ENCODE assay signal across 3 cellular contexts in the genomic region with DNA sequence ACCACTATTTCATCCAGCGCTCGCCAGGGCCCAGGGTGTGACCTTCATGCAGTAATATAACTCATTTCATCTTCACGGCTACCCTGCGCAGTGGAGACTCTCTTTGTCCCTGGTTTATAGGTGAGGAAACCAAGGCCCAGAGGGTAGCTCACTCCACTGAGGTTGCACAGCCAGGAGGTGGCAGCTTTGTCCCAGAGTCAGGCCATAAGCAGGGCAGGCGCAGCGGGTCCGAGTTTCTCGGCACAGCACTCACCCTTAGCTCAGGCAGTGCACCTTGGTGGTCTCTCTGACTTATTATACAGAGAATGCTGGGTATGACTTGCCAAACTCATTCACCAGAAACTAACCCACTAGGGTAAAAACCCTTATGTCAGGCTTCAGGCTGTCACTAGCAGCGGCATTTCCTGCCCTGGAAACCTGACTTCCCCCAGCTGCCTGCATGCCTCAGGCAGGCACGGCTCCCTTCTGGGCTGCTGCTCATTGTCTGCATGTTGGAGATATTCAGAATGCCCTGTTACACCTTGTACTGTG.
TF ChIP-seq lines count a peak whose summit lies in the region.

No MANE protein-coding gene starts in this region.

TF ChIP-seq in A549, 52 proteins besides CTCF, POLR2A, EP300 and RAD21:
- no peak for TF ChIP-seq TP53 (CRISPR knock-in tag; IDR thresholded peaks at IDR 0.05)
- no peak for TF ChIP-seq KDM1A (IDR thresholded peaks at IDR 0.05; ENCODE audit: low read depth)
- TF ChIP-seq HOXB5 (CRISPR knock-in tag; IDR thresholded peaks at IDR 0.05), result no peak
- no peak for TF ChIP-seq CBX8 (IDR thresholded peaks at IDR 0.05)
- TF ChIP-seq KDM5A (IDR thresholded peaks at IDR 0.05), result no peak
- TF ChIP-seq ESRRA (IDR thresholded peaks at IDR 0.05; ENCODE audit: borderline replicate concordance, low read length), result no peak
- TF ChIP-seq HEYL (CRISPR knock-in tag; IDR thresholded peaks at IDR 0.05), result no peak
- TF ChIP-seq ZNF302 (CRISPR knock-in tag; IDR thresholded peaks at IDR 0.05), result no peak
- TF ChIP-seq RNF2 (IDR thresholded peaks at IDR 0.05; ENCODE audit: borderline replicate concordance, low read depth), result no peak
- no peak for TF ChIP-seq CHD2 (IDR thresholded peaks at IDR 0.05; ENCODE audit: low read length, partially characterized antibody)
- no peak for TF ChIP-seq CEBPB (IDR thresholded peaks at IDR 0.05)
- no peak for TF ChIP-seq RCOR1 (IDR thresholded peaks at IDR 0.05; ENCODE audit: low read depth, low read length)
- no peak for TF ChIP-seq NR3C1 (IDR thresholded peaks at IDR 0.05)

TF ChIP-seq in HCT116, 20 proteins besides CTCF, POLR2A, EP300 and RAD21:
- TF ChIP-seq, protein P1, sequence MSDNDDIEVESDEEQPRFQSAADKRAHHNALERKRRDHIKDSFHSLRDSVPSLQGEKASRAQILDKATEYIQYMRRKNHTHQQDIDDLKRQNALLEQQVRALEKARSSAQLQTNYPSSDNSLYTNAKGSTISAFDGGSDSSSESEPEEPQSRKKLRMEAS (IDR thresholded peaks at IDR 0.05), result no peak
- no peak for TF ChIP-seq JUND (IDR thresholded peaks at IDR 0.05)

TF ChIP-seq in GM12891, 5 proteins besides CTCF, POLR2A, EP300 and RAD21:
- no peak for TF ChIP-seq POLR2AphosphoS5 (IDR thresholded peaks at IDR 0.05; ENCODE audit: low read depth, low read length)
- no peak for TF ChIP-seq POU2F2 (IDR thresholded peaks at IDR 0.05; ENCODE audit: low read depth, low read length)
- TF ChIP-seq SPI1 (IDR thresholded peaks at IDR 0.05; ENCODE audit: low read depth, low read length), result no peak
- TF ChIP-seq TAF1 (IDR thresholded peaks at IDR 0.05; ENCODE audit: low read depth, low read length), result no peak
- TF ChIP-seq PAX5 (IDR thresholded peaks at IDR 0.05; ENCODE audit: insufficient read depth, low read length, severe bottlenecking), result no peak
